ENCODE assay signal across 1 cellular context in genomic region chr19:1275976-1276619, GRCh38.
TF ChIP-seq lines count a peak whose summit lies in the region.

No MANE protein-coding gene starts in this region.

TF ChIP-seq in endothelial cell of umbilical vein, 7 proteins besides CTCF, POLR2A, EP300 and RAD21:
- TF ChIP-seq GATA2 (IDR thresholded peaks at IDR 0.05; ENCODE audit: insufficient read depth, insufficient read length, low read depth, low read length) (no peak), MYC (IDR thresholded peaks at IDR 0.05; ENCODE audit: low read depth, low read length) (no peak), FOS (IDR thresholded peaks at IDR 0.05; ENCODE audit: borderline replicate concordance, insufficient read depth, low read length) (no peak), MAX (IDR thresholded peaks at IDR 0.05; ENCODE audit: insufficient read depth, insufficient read length) (no peak), EZH2 (IDR thresholded peaks at IDR 0.05; ENCODE audit: borderline replicate concordance, low read depth, low read length, severe bottlenecking) (no peak), JUN (IDR thresholded peaks at IDR 0.05; ENCODE audit: borderline replicate concordance, insufficient read depth, insufficient read length, low read depth) (no peak), POLR2AphosphoS5 (IDR thresholded peaks at IDR 0.05; ENCODE audit: insufficient read depth, low read depth, low read length) (no peak)
